8 cellular contexts compared by ENCODE assay signal in the genomic region with DNA sequence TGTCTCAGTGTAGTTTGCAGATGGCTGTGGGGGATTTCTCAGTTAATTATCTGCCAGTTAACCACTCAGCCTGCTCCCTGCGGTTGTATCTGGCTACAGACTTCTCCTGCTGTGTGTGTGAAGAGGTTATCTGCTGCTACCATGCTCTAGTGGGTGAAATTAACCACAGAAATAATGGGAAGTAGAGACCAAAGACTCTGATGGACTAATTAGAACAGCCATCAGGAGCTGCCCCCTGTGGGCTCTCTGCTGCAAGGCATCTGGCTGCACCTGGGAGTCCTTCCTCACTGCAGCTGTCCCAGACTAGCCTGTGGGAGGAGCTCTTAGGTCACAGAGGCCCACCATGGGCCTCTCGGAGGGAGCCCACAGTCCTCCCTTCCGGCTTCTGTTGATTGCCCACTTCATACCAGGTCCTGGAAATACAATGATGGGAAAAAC.
DNase-seq lines count a peak whose midpoint lies in the region; ATAC-seq and TF ChIP-seq lines count a peak whose summit lies in the region.

No MANE protein-coding gene starts in this region.

- TF ChIP-seq POLR2A in ovary (IDR thresholded peaks at IDR 0.05) (no peak), upper lobe of left lung (IDR thresholded peaks at IDR 0.05) (no peak)

- no peaks in the 10 kb centered on the region for H3F3A ChIP-seq in OCI-LY1 (ENCODE audit: insufficient read depth, low read length)

- H2AFZ ChIP-seq in OCI-LY1 (ENCODE audit: low read length) = no peak overlapping the region
- H2AFZ ChIP-seq in hepatocyte = no peak overlapping the region

- 49% methylated on average over 3 of the region's 3 CpGs for WGBS in hepatocyte (ENCODE audit: low lambda C conversion rate, missing lambda C conversion rate)
- WGBS in ovary, 3 donors = 51 to 65% (median 57%) methylated on average over 3 of the region's 3 CpGs
- WGBS in heart right ventricle, 2 donors = 77% methylated on average over 3 of the region's 3 CpGs
- 66 to 67% methylated on average over 3 of the region's 3 CpGs for WGBS in upper lobe of left lung, 2 donors

- H3K4me3 ChIP-seq in GM06990 (replicated peaks; ENCODE audit: low read depth, low read length) (no peak overlapping the region), OCI-LY1 (ENCODE audit: low read depth, low read length, poor library complexity, severe bottlenecking) (no peak overlapping the region), hepatocyte (no peak overlapping the region), ovary (no peak overlapping the region), heart right ventricle (no peak overlapping the region), upper lobe of left lung (no peak overlapping the region)

- intact Hi-C loops in ovary (cut with DNase I) (no loop called here), heart right ventricle (cut with DNase I) (loop anchor here in 1 of 10 donors (5.0 kb wide), 1 partner anchor 63 kb away; no protein-coding TSS in a partner anchor)

- no peaks in the 10 kb centered on the region for H3K27me3 ChIP-seq in GM06990 (replicated peaks; ENCODE audit: control insufficient read depth, insufficient read depth, low read length)
- no peaks in the 10 kb centered on the region for H3K27me3 ChIP-seq in OCI-LY1 (ENCODE audit: insufficient read depth, low read length)
- H3K27me3 ChIP-seq in hepatocyte = no peaks in the 10 kb centered on the region
- H3K27me3 ChIP-seq in ovary = no peaks in the 10 kb centered on the region
- H3K27me3 ChIP-seq in heart right ventricle = no peaks in the 10 kb centered on the region
- no peaks in the 10 kb centered on the region for H3K27me3 ChIP-seq in upper lobe of left lung

- DNase-seq in GM06990 (ENCODE audit: extremely low read depth, insufficient read length) = no peak
- DNase-seq in hepatocyte (ENCODE audit: low spot score) = peak; percentile 33
- DNase-seq in ovary = no peak
- DNase-seq in heart right ventricle = no peak
- no peak for DNase-seq in upper lobe of left lung

- H3K9ac ChIP-seq in OCI-LY1 (ENCODE audit: low read length) = no peak overlapping the region

- H3K27ac ChIP-seq in OCI-LY1 (ENCODE audit: low read depth, low read length, poor library complexity, severe bottlenecking) (no peak overlapping the region), hepatocyte (no peak overlapping the region), ovary (no peak overlapping the region), heart right ventricle (no peak overlapping the region), upper lobe of left lung (no peak overlapping the region)

- H3K79me2 ChIP-seq in OCI-LY1 (ENCODE audit: insufficient read depth, low read length) (no peaks in the 10 kb centered on the region), hepatocyte (peaks cover 63% of the 10 kb centered on the region)

- H3K4me2 ChIP-seq in OCI-LY1 (ENCODE audit: low read length) (no peak overlapping the region), hepatocyte (no peak overlapping the region)

- TF ChIP-seq EP300 in ovary (IDR thresholded peaks at IDR 0.05) (no peak), upper lobe of left lung (IDR thresholded peaks at IDR 0.05) (no peak)

- H4K20me1 ChIP-seq in OCI-LY1 (ENCODE audit: insufficient read depth, low read length) (no peaks in the 10 kb centered on the region), hepatocyte (ENCODE audit: insufficient read depth, poor library complexity, severe bottlenecking) (peaks cover 47% of the 10 kb centered on the region)

- no peaks in the 10 kb centered on the region for H3K9me2 ChIP-seq in OCI-LY1 (ENCODE audit: low read depth, low read length)
- H3K9me2 ChIP-seq in hepatocyte (replicated peaks; ENCODE audit: insufficient read depth) = no peaks in the 10 kb centered on the region

- peak; percentile 55 for TF ChIP-seq CTCF in GM06990 (IDR thresholded peaks at IDR 0.05; ENCODE audit: insufficient read depth, low read length, poor library complexity, severe bottlenecking)
- TF ChIP-seq CTCF in OCI-LY1 (IDR thresholded peaks at IDR 0.05; ENCODE audit: low read length) = peak; percentile 32; the same call in 1 of the 2 replicates
- TF ChIP-seq CTCF in hepatocyte (IDR thresholded peaks at IDR 0.05; ENCODE audit: poor library complexity) = peak; percentile 29
- TF ChIP-seq CTCF in ovary (IDR thresholded peaks at IDR 0.05) = no peak
- peak in 2 of 9 donors; percentile 17 to 20 for TF ChIP-seq CTCF in heart right ventricle (IDR thresholded peaks at IDR 0.05)
- peak in 2 of 6 experiments; percentile 8 to 9 for TF ChIP-seq CTCF in upper lobe of left lung (IDR thresholded peaks at IDR 0.05)

- H3K36me3 ChIP-seq in GM06990 (ENCODE audit: control insufficient read depth, insufficient read depth, low read length) (no peaks in the 10 kb centered on the region), OCI-LY1 (ENCODE audit: insufficient read depth, low read length) (no peaks in the 10 kb centered on the region), hepatocyte (replicated peaks; ENCODE audit: insufficient read depth, low read depth) (no peaks in the 10 kb centered on the region), ovary (no peaks in the 10 kb centered on the region), heart right ventricle (no peaks in the 10 kb centered on the region), upper lobe of left lung (no peaks in the 10 kb centered on the region)

- H3K4me1 ChIP-seq in OCI-LY1 (ENCODE audit: insufficient read depth, low read length, severe bottlenecking) (no peaks in the 10 kb centered on the region), hepatocyte (ENCODE audit: insufficient read depth) (peaks cover 11% of the 10 kb centered on the region), ovary (ENCODE audit: insufficient read depth) (peaks cover 36% of the 10 kb centered on the region), heart right ventricle (peaks cover 8 to 55% (median 47%) of the 10 kb centered on the region in 9 donors), upper lobe of left lung (peaks cover 0 to 7% (median 0%) of the 10 kb centered on the region in 4 donors)

- H3K9me3 ChIP-seq in OCI-LY1 (ENCODE audit: low read length) (no peaks in the 10 kb centered on the region), hepatocyte (ENCODE audit: low read depth) (no peaks in the 10 kb centered on the region), ovary (no peaks in the 10 kb centered on the region), heart right ventricle (no peaks in the 10 kb centered on the region), upper lobe of left lung (no peaks in the 10 kb centered on the region)

- ATAC-seq in HG02938 (IDR thresholded peaks at IDR 0.05; ENCODE audit: unreplicated experiment) = peak; percentile 58
- no peak for ATAC-seq in heart right ventricle
- ATAC-seq in GM18858 (IDR thresholded peaks at IDR 0.05; ENCODE audit: unreplicated experiment) = no peak
- no peak for ATAC-seq in upper lobe of left lung (ENCODE audit: low FRiP score in 2 of 2)

Comparison
In these comparisons a context has a peak if more than half of its experiments do, and no peak if none do; other contexts are left out.
1. CTCF ChIP-seq: peak in GM06990 (single experiment), OCI-LY1 (single experiment) and hepatocyte (single experiment); none in ovary (0 of 3).